In the genomic region with DNA sequence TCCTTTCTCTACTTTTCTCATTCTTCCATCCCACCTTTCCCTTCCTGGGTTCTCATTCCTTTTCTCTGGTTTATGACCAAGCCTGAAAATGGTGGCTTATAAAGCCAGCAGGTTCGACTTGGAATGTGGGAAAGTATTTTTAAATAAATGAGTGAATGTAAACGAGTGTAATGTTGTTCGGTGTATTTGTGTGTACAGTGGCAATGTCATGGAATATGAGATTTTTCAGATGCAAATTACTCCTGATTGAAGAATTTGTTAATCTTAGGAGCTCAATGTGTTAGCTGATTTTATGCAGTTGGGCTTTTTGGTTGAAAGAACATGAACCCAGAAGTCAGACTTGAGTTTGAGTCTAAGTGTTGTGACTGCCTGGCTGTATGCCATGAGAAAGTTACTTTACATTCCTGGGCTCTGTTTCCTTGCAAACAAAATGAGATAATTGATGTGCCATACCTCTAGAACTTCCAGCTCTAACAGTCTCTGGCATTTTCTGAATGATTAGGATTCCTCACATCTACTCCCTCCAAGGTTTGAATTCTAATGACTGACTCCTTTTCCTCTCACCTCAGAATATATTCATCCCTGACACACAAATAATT, we compare ENCODE assay signal across 15 cellular contexts. TPM values are rescaled to one million over a fixed set of nuclear protein-coding genes. Genes with fewer than 3 reads are reported as not detected.
DNase-seq lines count a peak whose midpoint lies in the region; ATAC-seq and TF ChIP-seq lines count a peak whose summit lies in the region.
"Had no signal": no experiment of that assay in that cellular context is flagged by ENCODE, and none has a peak within 500 bp of the region (broad histone marks: within the 10 kb centered on the region; RNA-seq: fewer than 3 reads in every experiment).

No MANE protein-coding gene starts in this region.

- peak overlapping the region; percentile 2 for H3K27ac Mint-ChIP-seq in endodermal cell
- peak overlapping the region; percentile 91 for H3K27ac Mint-ChIP-seq in mesothelial cell of epicardium

- no peak for TF ChIP-seq CTCF in BJ (IDR thresholded peaks at IDR 0.05; ENCODE audit: insufficient read depth, low read depth, low read length)
- TF ChIP-seq CTCF in endodermal cell (conservative IDR thresholded peaks at IDR 0.05) = no peak
- no peak for TF ChIP-seq CTCF in mesothelial cell of epicardium (IDR thresholded peaks at IDR 0.05; ENCODE audit: unreplicated experiment)

- H3K9ac ChIP-seq in endodermal cell (ENCODE audit: extremely low read depth, low read length, poor library complexity, severe bottlenecking) = no peak overlapping the region

- H3K4me3 ChIP-seq in BJ (ENCODE audit: low read depth, low read length) = no peak overlapping the region
- no peak overlapping the region for H3K4me3 ChIP-seq in endodermal cell (ENCODE audit: low read length)
- H3K4me3 ChIP-seq: PC-9, psoas muscle had no signal

- no peak overlapping the region for H3K27ac ChIP-seq in endodermal cell (ENCODE audit: low read depth, low read length)
- H3K27ac ChIP-seq: PC-9, psoas muscle had no signal

- H3K27me3 Mint-ChIP-seq in endodermal cell (ENCODE audit: insufficient read depth) (no peaks in the 10 kb centered on the region), mesothelial cell of epicardium (ENCODE audit: low read depth) (no peaks in the 10 kb centered on the region)

- H3K36me3 Mint-ChIP-seq in endodermal cell (ENCODE audit: low read depth) (no peaks in the 10 kb centered on the region), mesothelial cell of epicardium (no peaks in the 10 kb centered on the region)

- POLR2A ChIA-PET in BJ (lab: Charles Lee) = interaction anchor here (1.0 kb wide), 1 partner anchor 13 kb away, joined by 4 read pairs; no protein-coding TSS in a partner anchor

- H3K9me3 Mint-ChIP-seq in endodermal cell = no peaks in the 10 kb centered on the region
- H3K9me3 Mint-ChIP-seq in mesothelial cell of epicardium = no peaks in the 10 kb centered on the region

- H3K36me3 ChIP-seq in BJ (ENCODE audit: control insufficient read depth, insufficient read depth, low read length) (no peaks in the 10 kb centered on the region; the same call in 1 of the 2 replicates), endodermal cell (ENCODE audit: control insufficient read depth, insufficient read depth, low read length) (no peaks in the 10 kb centered on the region)

- H3K27me3 ChIP-seq in BJ (ENCODE audit: control insufficient read depth, insufficient read depth, low read length) (no peaks in the 10 kb centered on the region), endodermal cell (ENCODE audit: control insufficient read depth, insufficient read depth, low read length, poor library complexity, severe bottlenecking) (no peaks in the 10 kb centered on the region)

- H3K9me3 ChIP-seq in endodermal cell (ENCODE audit: control insufficient read depth, low read length) = no peaks in the 10 kb centered on the region
- H3K9me3 ChIP-seq: psoas muscle had no signal

- DNase-seq in BJ (ENCODE audit: low read depth) (peak; percentile 43), NCI-H526 treated with DMSO at 0.1 percent for 48 hours (lab: John Stamatoyannopoulos, UW) (peak; percentile 48), endodermal cell (no peak), mesothelial cell of epicardium (ENCODE audit: low spot score in 2 of 2, unreplicated experiment in 2 of 2) (no peak), foreskin melanocyte (no peak), pons (ENCODE audit: low spot score) (no peak), OCI-M2 (lab: John Stamatoyannopoulos, UW; ENCODE audit: unreplicated experiment) (no peak)
- DNase-seq: caudate nucleus; DMS53; NCI-H345; psoas muscle; stimulated activated CD4-positive, alpha-beta T cell treated with anti-CD3 and anti-CD28 coated beads, Interleukin-2, amount 100 ng/mL, for 24 hours had no signal

- H3K4me3 Mint-ChIP-seq in endodermal cell (no peak overlapping the region), mesothelial cell of epicardium (no peak overlapping the region)

- ATAC-seq in HG02884 (IDR thresholded peaks at IDR 0.05; ENCODE audit: unreplicated experiment) = no peak
- ATAC-seq: psoas muscle had no signal

- CTCF ChIA-PET in BJ (lab: Yijun Ruan, JAX) = interaction anchor here (0.8 to 1.8 kb wide), 4 partner anchors 14 to 185 kb away, joined by 3 to 4 read pairs (median 3); no protein-coding TSS in a partner anchor

- 80 to 85% methylated on average over 3 of the region's 3 CpGs for WGBS in endodermal cell (ENCODE audit: insufficient coverage in 1 of 2, insufficient read length in 1 of 2), 2 experiments

- H3K4me1 Mint-ChIP-seq in endodermal cell = peaks cover 36% of the 10 kb centered on the region
- H3K4me1 Mint-ChIP-seq in mesothelial cell of epicardium = peaks cover 30% of the 10 kb centered on the region

- H3K4me1 ChIP-seq in endodermal cell (ENCODE audit: control insufficient read depth, insufficient read depth, low read length) = peaks cover 22% of the 10 kb centered on the region
- H3K4me1 ChIP-seq: psoas muscle had no signal

RNA-seq across cellular contexts. Expression of a gene that starts 6.6 kb away (rescaled TPM):
- 49.4 and 62.3 TPM in 2 replicates for polyA plus RNA-seq in BJ (2011; rRNA removed)
- 73.5 and 76.4 TPM in 2 replicates for polyA minus RNA-seq in BJ (2011; rRNA and poly(A)+ RNA removed)
- total RNA-seq in endodermal cell (1 to 10 TPM; 3.8 to 9.4 TPM), mesothelial cell of epicardium (8.6 to 11.9 TPM (median 9.8 TPM) in 3 replicates)
- 6.1 TPM for polyA plus RNA-seq in endodermal cell (2013, experiment 1 of 2)
- polyA plus RNA-seq in endodermal cell (2013, experiment 2 of 2) = 5.3 TPM
- total RNA-seq: PC-9; T-helper 1 cell treated with Interleukin-12 subunit alpha and Interleukin-12 subunit beta and Interleukin-4 antibody, amounts not matched to agents 30 ng/mL and 1 ng/mL, for 36 hours had no signal

Comparison
In these comparisons a context has a peak if more than half of its experiments do, and no peak if none do; other contexts are left out.
1. DNase-seq: peak in BJ (single experiment) and NCI-H526 treated with DMSO at 0.1 percent for 48 hours (single experiment); none in endodermal cell (single experiment), mesothelial cell of epicardium (0 of 2), foreskin melanocyte (single experiment), pons (single experiment) and OCI-M2 (single experiment).